Comparison of ENCODE assay signal across 34 cellular contexts in genomic region chr3:193782747-193783146, GRCh38.
A peak's percentile ranks its signal among the peaks of the same experiment; 100 is the strongest.
DNase-seq lines count a peak whose midpoint lies in the region; ATAC-seq, FAIRE-seq and TF ChIP-seq lines count a peak whose summit lies in the region.
"Had no signal": no experiment of that assay in that cellular context is flagged by ENCODE, and none has a peak within 500 bp of the region (broad histone marks: within the 10 kb centered on the region; RNA-seq: fewer than 3 reads in every experiment).

No MANE protein-coding gene starts in this region.

- no peaks in the 10 kb centered on the region for H3K36me3 ChIP-seq in HUES6 (ENCODE audit: control insufficient read depth, insufficient read depth, low read length)
- no peaks in the 10 kb centered on the region for H3K36me3 ChIP-seq in H1 (ENCODE audit: control insufficient read depth in 2 of 4, insufficient read depth in 4 of 4, low read length in 3 of 4)
- H3K36me3 ChIP-seq in mesodermal cell (ENCODE audit: control insufficient read depth, insufficient read depth, low read length), result no peaks in the 10 kb centered on the region
- H3K36me3 ChIP-seq in esophagus muscularis mucosa, result no peaks in the 10 kb centered on the region
- H3K36me3 ChIP-seq: pancreas, Peyer's patch, right atrium auricular region, thoracic aorta, vagina had no signal

- no peak overlapping the region for H2BK15ac ChIP-seq in H1 (ENCODE audit: low read length)

- no peak for TF ChIP-seq EP300 in A549 (IDR thresholded peaks at IDR 0.05)
- no peak for TF ChIP-seq EP300 in H1 (IDR thresholded peaks at IDR 0.05; ENCODE audit: borderline replicate concordance in 1 of 2, low read depth in 2 of 2, low read length in 2 of 2)
- no peak for TF ChIP-seq EP300 in esophagus muscularis mucosa (IDR thresholded peaks at IDR 0.05)

- H4K5ac ChIP-seq in H1 (ENCODE audit: insufficient read length, low read depth, low read length), result no peak overlapping the region

- H3K27me3 ChIP-seq in HUES6 (ENCODE audit: control insufficient read depth, insufficient read depth, low read length), result peaks cover 24% of the 10 kb centered on the region
- peaks cover 0 to 19% (median 4%) of the 10 kb centered on the region in 4 experiments; a peak in 5 of 7 replicates for H3K27me3 ChIP-seq in H1 (replicated peaks in 1 of 4; ENCODE audit: control insufficient read depth in 3 of 4, extremely low read depth in 1 of 4, insufficient read depth in 3 of 4, low read length in 3 of 4)
- peaks cover 0 to 16% (median 0%) of the 10 kb centered on the region in 4 donors for H3K27me3 ChIP-seq in esophagus muscularis mucosa
- H3K27me3 ChIP-seq: pancreas, Peyer's patch, right atrium auricular region, vagina had no signal

- peaks cover 67% of the 10 kb centered on the region for H3K27me3 Mint-ChIP-seq in osteocyte (ENCODE audit: unreplicated experiment)

- CTCF ChIA-PET in A549 (lab: Yijun Ruan, JAX), result interaction anchor here (0.7 to 14.7 kb wide), 6 partner anchors 17 to 561 kb away, joined by 3 to 213 read pairs (median 3); no protein-coding TSS in a partner anchor
- CTCF ChIA-PET in H1 (lab: Charles Lee; ENCODE audit: partially characterized antibody), result interaction anchor here (0.6 to 6.3 kb wide), 7 partner anchors 29 to 548 kb away, joined by 3 to 64 read pairs (median 5); no protein-coding TSS in a partner anchor

- 0 out of 2 replicates have a peak overlapping the region, but pooled peaks have one; percentile 30 for H2AK5ac ChIP-seq in H1 (ENCODE audit: low read depth, low read length)

- H3K27ac ChIP-seq in A549 (peak overlapping the region; percentile 19 to 69; a peak in 3 of 6 replicates), HUES6 (ENCODE audit: low read depth, low read length) (peak overlapping the region; percentile 10; the same call in 1 of the 2 replicates), H1 (ENCODE audit: low read depth, low read length) (no peak overlapping the region), mesodermal cell (ENCODE audit: low read depth, low read length, severe bottlenecking) (peak overlapping the region; percentile 76), esophagus muscularis mucosa (replicated peaks in 1 of 4) (no peak overlapping the region)
- H3K27ac ChIP-seq: pancreas, right atrium auricular region, thoracic aorta, VCaP had no signal

- no peak overlapping the region for H3K4me3 Mint-ChIP-seq in osteocyte (ENCODE audit: unreplicated experiment)
- H3K4me3 Mint-ChIP-seq: activated CD4-positive, alpha-beta T cell treated with anti-CD3 and anti-CD28 coated beads for 36 hours; activated CD8-positive, alpha-beta T cell treated with anti-CD3 and anti-CD28 coated beads for 36 hours; CD8-positive, alpha-beta memory T cell; H9; natural killer cell treated with Interleukin-12 subunit alpha and Interleukin-12 subunit beta and Interleukin-15 and Interleukin-18, amount 100 ng/mL, for 72 hours; stimulated activated naive CD8-positive, alpha-beta T cell treated with anti-CD3 and anti-CD28 coated beads, Interleukin-15, Interleukin-2, amounts not matched to agents 100 ng/mL and 50 ng/mL, for 24 hours had no signal

- POLR2A ChIA-PET in A549 (lab: Yijun Ruan, JAX) (interaction anchor here (1.3 kb wide), 1 partner anchor 353 kb away, joined by 4 read pairs; the partner anchor contains the start of gene HES1), H1 (lab: Charles Lee; ENCODE audit: partially characterized antibody) (interaction anchor here (1.4 to 4.7 kb wide), 2 partner anchors 26 to 355 kb away, joined by 4 to 19 read pairs; partner anchors contain the start of gene HES1)

- no peak for TF ChIP-seq RAD21 in A549 (conservative IDR thresholded peaks at IDR 0.05 in 1 of 2, IDR thresholded peaks at IDR 0.05 in 1 of 2)
- no peak for TF ChIP-seq RAD21 in H1 (IDR thresholded peaks at IDR 0.05 in 1 of 2, conservative IDR thresholded peaks at IDR 0.05 in 1 of 2; ENCODE audit: low read depth in 2 of 2, low read length in 2 of 2)

- H3K4ac ChIP-seq in H1 (replicated peaks; ENCODE audit: insufficient read length, low read depth, low read length), result no peak overlapping the region

- no peaks in the 10 kb centered on the region for H3K79me1 ChIP-seq in H1 (ENCODE audit: low read depth, low read length)

- no peak overlapping the region for H2BK120ac ChIP-seq in H1 (replicated peaks; ENCODE audit: low read depth, low read length)

- H3K4me2 ChIP-seq in A549, result peak overlapping the region; percentile 0; the same call in 1 of the 3 replicates
- no peak overlapping the region for H3K4me2 ChIP-seq in H1 (ENCODE audit: insufficient read depth in 1 of 2, low read depth in 2 of 2, low read length in 2 of 2)

- no peak overlapping the region for H3K56ac ChIP-seq in H1 (replicated peaks; ENCODE audit: insufficient read length, low read depth, low read length)

- no peak overlapping the region for H3K4me3 ChIP-seq in A549
- no peak overlapping the region for H3K4me3 ChIP-seq in HUES6 (ENCODE audit: low read depth, low read length)
- no peak overlapping the region for H3K4me3 ChIP-seq in H1 (ENCODE audit: extremely low read depth in 1 of 4, insufficient read depth in 2 of 4, low read depth in 3 of 4, low read length in 4 of 4)
- H3K4me3 ChIP-seq in mesodermal cell (ENCODE audit: extremely low read depth, insufficient read depth, low read length, poor library complexity, severe bottlenecking), result no peak overlapping the region
- no peak overlapping the region for H3K4me3 ChIP-seq in esophagus muscularis mucosa
- H3K4me3 ChIP-seq: mucosa of descending colon, pancreas, Peyer's patch, right atrium auricular region, thoracic aorta, vagina had no signal

- no peak overlapping the region for H4K91ac ChIP-seq in H1 (replicated peaks; ENCODE audit: insufficient read length, low read length)

- peaks cover 31% of the 10 kb centered on the region for H3K4me1 Mint-ChIP-seq in osteocyte (ENCODE audit: unreplicated experiment)
- H3K4me1 Mint-ChIP-seq: activated CD4-positive, alpha-beta T cell treated with anti-CD3 and anti-CD28 coated beads for 36 hours; CD8-positive, alpha-beta memory T cell had no signal

- 96% methylated on average over 3 of the region's 3 CpGs for WGBS in A549 (ENCODE audit: missing lambda C conversion rate)
- 85% methylated on average over 3 of the region's 3 CpGs; no CpG with 5 or more reads in 1 of the 2 experiments for WGBS in H1 (ENCODE audit: extremely low coverage in 1 of 2, insufficient coverage in 1 of 2, insufficient read length in 1 of 2, insufficient replicate concordance in 2 of 2, low coverage in 1 of 2, low lambda C conversion rate in 2 of 2, missing lambda C conversion rate in 1 of 2), 2 experiments
- WGBS in mesodermal cell (ENCODE audit: insufficient coverage in 2 of 2), 2 experiments, result 60 to 62% methylated on average over 3 of the region's 3 CpGs
- whole genome bisulfite sequencing in esophagus muscularis mucosa, result 90% methylated on average over 3 of the region's 3 CpGs

- H3K4me1 ChIP-seq in A549, result peaks cover 39% of the 10 kb centered on the region
- H3K4me1 ChIP-seq in HUES6 (ENCODE audit: control insufficient read depth, insufficient read depth, low read length), result peaks cover 45% of the 10 kb centered on the region
- peaks cover 1 to 11% (median 8%) of the 10 kb centered on the region in 4 experiments for H3K4me1 ChIP-seq in H1 (replicated peaks in 1 of 4; ENCODE audit: control insufficient read depth in 3 of 4, insufficient read depth in 4 of 4, low read length in 3 of 4)
- peaks cover 60% of the 10 kb centered on the region for H3K4me1 ChIP-seq in mesodermal cell (ENCODE audit: control insufficient read depth, insufficient read depth, low read length, poor library complexity, severe bottlenecking)
- peaks cover 8 to 24% (median 18%) of the 10 kb centered on the region in 4 donors for H3K4me1 ChIP-seq in esophagus muscularis mucosa
- H3K4me1 ChIP-seq: pancreas had no signal

- H3K9ac ChIP-seq in HUES6 (ENCODE audit: low read length) (no peak overlapping the region), H1 (replicated peaks in 1 of 4; ENCODE audit: extremely low read depth in 1 of 4, low read depth in 3 of 4, low read length in 3 of 4) (no peak overlapping the region)

- no peaks in the 10 kb centered on the region for H3K36me3 Mint-ChIP-seq in osteocyte (ENCODE audit: unreplicated experiment)
- H3K36me3 Mint-ChIP-seq: brain; CD8-positive, alpha-beta memory T cell; natural killer cell treated with Interleukin-12 subunit alpha and Interleukin-12 subunit beta and Interleukin-15 and Interleukin-18, amount 100 ng/mL, for 72 hours had no signal

- no peak; a peak in 1 of 6 replicates for ATAC-seq in A549
- ATAC-seq: activated CD4-positive, alpha-beta T cell treated with anti-CD3 and anti-CD28 coated beads for 36 hours; activated CD8-positive, alpha-beta T cell treated with anti-CD3 and anti-CD28 coated beads for 36 hours had no signal

- intact Hi-C loops in esophagus muscularis mucosa (cut with DNase I), result loop anchor here (5.0 kb wide), 2 partner anchors 285 to 485 kb away; no protein-coding TSS in a partner anchor

- FAIRE-seq in A549 (lab: Jason Lieb, UNC) (no peak), H1 (lab: Jason Lieb, UNC) (no peak)
- FAIRE-seq: colon, GM12892, kidney, pancreas had no signal

- H3K23ac ChIP-seq in H1 (ENCODE audit: insufficient read length), result no peak overlapping the region

- H3K23me2 ChIP-seq in H1 (ENCODE audit: low read depth, low read length), result no peaks in the 10 kb centered on the region; the same call in 1 of the 2 replicates

- H3K9me3 Mint-ChIP-seq in osteocyte (ENCODE audit: unreplicated experiment), result no peaks in the 10 kb centered on the region
- H3K9me3 Mint-ChIP-seq: activated CD8-positive, alpha-beta T cell treated with anti-CD3 and anti-CD28 coated beads for 36 hours; CD8-positive, alpha-beta memory T cell; natural killer cell treated with Interleukin-12 subunit alpha and Interleukin-12 subunit beta and Interleukin-15 and Interleukin-18, amount 100 ng/mL, for 72 hours; stimulated activated naive CD8-positive, alpha-beta T cell treated with anti-CD3 and anti-CD28 coated beads, Interleukin-15, Interleukin-2, amounts not matched to agents 100 ng/mL and 50 ng/mL, for 24 hours had no signal

- no peak overlapping the region for H2BK5ac ChIP-seq in H1 (ENCODE audit: low read depth, low read length)

- H3K9me3 ChIP-seq in A549 (no peaks in the 10 kb centered on the region), HUES6 (ENCODE audit: control insufficient read depth, insufficient read depth, low read depth, low read length) (no peaks in the 10 kb centered on the region), H1 (ENCODE audit: insufficient read depth in 2 of 2, low read depth in 1 of 2, low read length in 1 of 2) (no peaks in the 10 kb centered on the region), mesodermal cell (ENCODE audit: control insufficient read depth, low read length) (no peaks in the 10 kb centered on the region), esophagus muscularis mucosa (no peaks in the 10 kb centered on the region)
- H3K9me3 ChIP-seq: mucosa of descending colon, pancreas, Peyer's patch, right atrium auricular region, thoracic aorta, vagina had no signal

- no peak overlapping the region for H2BK20ac ChIP-seq in H1 (ENCODE audit: low read length)

- TF ChIP-seq CTCF in A549 (IDR thresholded peaks at IDR 0.05) (no peak), H1 (IDR thresholded peaks at IDR 0.05; ENCODE audit: control extremely low read depth in 1 of 3, insufficient read depth in 1 of 3, low read depth in 1 of 3, low read length in 3 of 3) (no peak), esophagus muscularis mucosa (IDR thresholded peaks at IDR 0.05) (no peak), osteocyte (IDR thresholded peaks at IDR 0.05) (no peak)

- no peak overlapping the region for H3K14ac ChIP-seq in H1 (ENCODE audit: insufficient read length)

- no peaks in the 10 kb centered on the region for H3K79me2 ChIP-seq in H1 (ENCODE audit: control insufficient read depth in 1 of 2, insufficient read depth in 2 of 2, low read length in 2 of 2)

- 0 out of 2 replicates have a peak overlapping the region, but pooled peaks have one; percentile 14 for H2BK12ac ChIP-seq in H1 (ENCODE audit: low read depth, low read length)

- H3K18ac ChIP-seq in H1 (ENCODE audit: extremely low read depth, low read length), result no peak overlapping the region

- no peak overlapping the region for H3K27ac Mint-ChIP-seq in osteocyte (ENCODE audit: unreplicated experiment)
- H3K27ac Mint-ChIP-seq: activated CD4-positive, alpha-beta T cell treated with anti-CD3 and anti-CD28 coated beads for 36 hours; activated CD8-positive, alpha-beta T cell treated with anti-CD3 and anti-CD28 coated beads for 36 hours; CD8-positive, alpha-beta memory T cell; H9; natural killer cell treated with Interleukin-12 subunit alpha and Interleukin-12 subunit beta and Interleukin-15 and Interleukin-18, amount 100 ng/mL, for 72 hours; stimulated activated naive CD8-positive, alpha-beta T cell treated with anti-CD3 and anti-CD28 coated beads, Interleukin-15, Interleukin-2, amounts not matched to agents 100 ng/mL and 50 ng/mL, for 24 hours had no signal

- TF ChIP-seq POLR2A in A549 (IDR thresholded peaks at IDR 0.05; ENCODE audit: low read length) (no peak), H1 (IDR thresholded peaks at IDR 0.05; ENCODE audit: control extremely low read depth in 1 of 2, low read depth in 2 of 2, low read length in 2 of 2) (no peak), esophagus muscularis mucosa (IDR thresholded peaks at IDR 0.05; ENCODE audit: low read depth) (no peak)

- no peak for DNase-seq in A549 (ENCODE audit: low read depth in 1 of 2, low spot score in 1 of 2)
- no peak for DNase-seq in H1 (ENCODE audit: low read depth in 1 of 2, low spot score in 2 of 2)
- no peak for DNase-seq in cerebellum (ENCODE audit: low spot score)
- DNase-seq in esophagus muscularis mucosa (ENCODE audit: extremely low spot score), result no peak
- DNase-seq in HUDEP-2 (lab: John Stamatoyannopoulos, UW; ENCODE audit: unreplicated experiment in 76 of 76), result no peak
- no peak for DNase-seq in osteocyte (ENCODE audit: extremely low spot score, unreplicated experiment)
- DNase-seq: activated CD4-positive, alpha-beta T cell treated with anti-CD3 and anti-CD28 coated beads for 36 hours; activated CD8-positive, alpha-beta memory T cell treated with anti-CD3 and anti-CD28 coated beads, Interleukin-2, amount 50 U/mL, for 48 hours; activated CD8-positive, alpha-beta T cell treated with anti-CD3 and anti-CD28 coated beads for 36 hours; activated naive CD4-positive, alpha-beta T cell treated with anti-CD3 and anti-CD28 coated beads, Interleukin-2, amount 50 U/mL, for 16 hours; CD8-positive, alpha-beta memory T cell; Karpas-422; kidney; NCI-H1436 treated with DMSO at 0.1 percent for 48 hours; NCI-H2081 treated with DMSO at 0.1 percent for 48 hours; Peyer's patch; SIG-M5; stimulated activated CD4-positive, alpha-beta T cell treated with anti-CD3 and anti-CD28 coated beads, Interleukin-1b, Interleukin-23, amount 100 ng/mL, for 48 hours; SW 1271; T-helper 9 cell had no signal

- no peak overlapping the region for H2AFZ ChIP-seq in H1 (ENCODE audit: low read length)

- no peaks in the 10 kb centered on the region for H4K20me1 ChIP-seq in H1 (replicated peaks in 1 of 2; ENCODE audit: control insufficient read depth in 1 of 2, insufficient read depth in 2 of 2, low read length in 2 of 2)

- no peak overlapping the region; the same call in 1 of the 2 replicates for H4K8ac ChIP-seq in H1 (ENCODE audit: extremely low read depth, insufficient read depth, low read length)

Comparison
In these comparisons a context has a peak if more than half of its experiments do, and no peak if none do; other contexts are left out.
1. H3K27ac ChIP-seq: peak in A549 (2 of 2), HUES6 (single experiment) and mesodermal cell (single experiment); none in H1 (single experiment) and esophagus muscularis mucosa (0 of 4).